19 cellular contexts compared by ENCODE assay signal in genomic region chr18:58630071-58630470, GRCh38. TPM values are rescaled to one million over a fixed set of nuclear protein-coding genes. Genes with fewer than 3 reads are reported as not detected.
"Had no signal": no experiment of that assay in that cellular context is flagged by ENCODE, and none has a peak within 500 bp of the region (broad histone marks: within the 10 kb centered on the region; RNA-seq: fewer than 3 reads in every experiment).

No MANE protein-coding gene starts in this region.

- DNase-seq: activated CD4-positive, alpha-beta T cell treated with anti-CD3 and anti-CD28 coated beads, Interleukin-2, amount 10 ng/mL, durations not matched to agents 7 days and 5 days; activated CD8-positive, alpha-beta T cell treated with anti-CD3 and anti-CD28 coated beads, Interleukin-2, amount 10 ng/mL, durations not matched to agents 7 days and 5 days; activated naive CD4-positive, alpha-beta T cell treated with anti-CD3 and anti-CD28 coated beads for 36 hours; activated T-cell treated with anti-CD3 and anti-CD28 coated beads, Interleukin-2, amount 50 U/mL, for 24 hours; adrenal gland; effector CD4-positive, alpha-beta T cell; occipital lobe; posterior cingulate gyrus; retina; stimulated activated CD4-positive, alpha-beta T cell treated with anti-CD3 and anti-CD28 coated beads, Interleukin-2, amount 100 ng/mL, for 48 hours; stomach; T-helper 1 cell; T1000; upper lobe of left lung had no signal

- H3K4me1 ChIP-seq: adrenal gland, breast epithelium, stomach, upper lobe of left lung had no signal

- H3K27ac ChIP-seq: adrenal gland, breast epithelium, upper lobe of left lung had no signal

- H3K9me3 ChIP-seq: adrenal gland, breast epithelium, stomach, upper lobe of left lung had no signal

- H3K4me3 ChIP-seq: adrenal gland, breast epithelium, lung, stomach, upper lobe of left lung had no signal

- H3K36me3 ChIP-seq: adrenal gland, breast epithelium, stomach, upper lobe of left lung had no signal

- H3K27me3 Mint-ChIP-seq: activated T-cell treated with anti-CD3 and anti-CD28 coated beads, Interleukin-2, amount 50 U/mL, for 24 hours had no signal

- H3K27ac Mint-ChIP-seq: activated CD8-positive, alpha-beta T cell treated with anti-CD3 and anti-CD28 coated beads, Interleukin-2, amount 10 ng/mL, durations not matched to agents 7 days and 5 days; activated naive CD4-positive, alpha-beta T cell treated with anti-CD3 and anti-CD28 coated beads for 36 hours; activated T-cell treated with anti-CD3 and anti-CD28 coated beads, Interleukin-2, amount 50 U/mL, for 24 hours; activated T-helper 2 cell treated with anti-CD3 and anti-CD28 coated beads, Interferon-gamma antibody, Interleukin-2, Interleukin-4, amounts not matched to agents 10 μg/mL and 5 μg/mL and 100 μg/mL, durations not matched to agents 14 hours and 24 hours and 36 hours had no signal

- H3K4me3 Mint-ChIP-seq: activated CD4-positive, alpha-beta T cell treated with anti-CD3 and anti-CD28 coated beads, Interleukin-2, amount 10 ng/mL, durations not matched to agents 7 days and 5 days; activated CD8-positive, alpha-beta T cell treated with anti-CD3 and anti-CD28 coated beads, Interleukin-2, amount 10 ng/mL, durations not matched to agents 7 days and 5 days; activated T-cell treated with anti-CD3 and anti-CD28 coated beads, Interleukin-2, amount 50 U/mL, for 24 hours had no signal

- H3K9me3 Mint-ChIP-seq: activated naive CD4-positive, alpha-beta T cell treated with anti-CD3 and anti-CD28 coated beads for 36 hours; activated T-cell treated with anti-CD3 and anti-CD28 coated beads, Interleukin-2, amount 50 U/mL, for 24 hours; activated T-helper 2 cell treated with anti-CD3 and anti-CD28 coated beads, Interferon-gamma antibody, Interleukin-2, Interleukin-4, amounts not matched to agents 10 μg/mL and 5 μg/mL and 100 μg/mL, durations not matched to agents 14 hours and 24 hours and 36 hours had no signal

- ATAC-seq: activated CD8-positive, alpha-beta T cell treated with anti-CD3 and anti-CD28 coated beads, Interleukin-2, amount 10 ng/mL, durations not matched to agents 7 days and 5 days; esophagus mucosa had no signal

- H3K27me3 ChIP-seq: adrenal gland, breast epithelium, stomach, upper lobe of left lung had no signal

RNA-seq across cellular contexts. Expression of gene ALPK2, which starts 1.2 kb away (rescaled TPM):
- total RNA-seq: activated CD4-positive, alpha-beta T cell treated with anti-CD3 and anti-CD28 coated beads, Interleukin-2, amount 10 ng/mL, durations not matched to agents 7 days and 5 days; activated CD8-positive, alpha-beta T cell treated with anti-CD3 and anti-CD28 coated beads, Interleukin-2, amount 10 ng/mL, durations not matched to agents 7 days and 5 days had no signal
- polyA plus RNA-seq: neural cell had no signal
